8 cellular contexts compared by ENCODE assay signal in the genomic region with DNA sequence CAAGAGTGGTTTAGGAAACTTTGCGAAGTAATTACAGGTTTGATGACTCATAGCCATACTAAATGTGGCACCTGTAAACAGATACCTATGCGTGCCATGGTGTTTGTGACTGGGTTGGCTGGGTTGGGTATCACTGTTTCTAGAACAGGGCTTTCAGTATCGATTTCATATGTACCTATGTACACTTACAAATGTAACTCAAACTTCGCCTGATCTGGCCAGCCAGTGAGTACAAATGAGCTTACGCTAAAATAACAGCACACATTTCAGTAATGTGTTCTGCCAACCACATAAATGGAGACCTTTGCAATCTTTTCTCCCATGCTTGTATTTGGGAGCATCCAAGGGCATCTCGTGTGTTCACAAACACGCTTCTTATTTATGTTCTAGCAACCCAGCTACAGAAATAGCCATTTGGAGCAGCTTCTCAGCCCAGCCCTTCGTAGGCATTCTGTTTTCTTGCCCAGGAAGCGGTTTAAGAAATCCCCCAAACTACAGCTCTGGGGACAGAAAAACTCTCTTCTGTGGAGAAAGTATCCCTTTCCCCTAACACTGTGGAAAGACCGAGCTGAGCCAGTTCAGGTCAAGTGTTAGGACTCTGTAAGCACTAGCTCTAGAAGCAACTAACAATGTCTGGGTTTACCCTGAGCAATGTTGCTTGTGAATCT. TPM values are rescaled to one million over a fixed set of nuclear protein-coding genes. Genes with fewer than 3 reads are reported as not detected.
A peak's percentile ranks its signal among the peaks of the same experiment; 100 is the strongest.
DNase-seq lines count a peak whose midpoint lies in the region; TF ChIP-seq lines count a peak whose summit lies in the region.

No MANE protein-coding gene starts in this region.

- peaks cover 33% of the 10 kb centered on the region for H3K4me1 Mint-ChIP-seq in activated naive CD8-positive, alpha-beta T cell (ENCODE audit: low read depth)

- no peaks in the 10 kb centered on the region for H3K36me3 Mint-ChIP-seq in activated naive CD8-positive, alpha-beta T cell

- H3K27ac Mint-ChIP-seq in activated naive CD8-positive, alpha-beta T cell = peak overlapping the region; percentile 87

- no peaks in the 10 kb centered on the region for H3K9me3 Mint-ChIP-seq in activated naive CD8-positive, alpha-beta T cell (ENCODE audit: low read depth)

- H3K27ac ChIP-seq in HEK293 (ENCODE audit: extremely low read depth, low read depth, low read length) (no peak overlapping the region), adrenal gland (peak overlapping the region in 1 of 5 donors; percentile 54)

- H3K27me3 ChIP-seq in adrenal gland = no peaks in the 10 kb centered on the region

- H3K9me3 ChIP-seq in HEK293 (ENCODE audit: control insufficient read depth, insufficient read depth, low read depth, low read length) (no peaks in the 10 kb centered on the region), adrenal gland (replicated peaks in 1 of 3) (no peaks in the 10 kb centered on the region)

- no peak overlapping the region for H3K4me3 ChIP-seq in HEK293 (ENCODE audit: low read depth, low read length)
- no peak overlapping the region for H3K4me3 ChIP-seq in adrenal gland

- in situ Hi-C loops in GM13977 (cut with MboI; ENCODE audit: low pct_unique_long_range_greater_than_20kb, low sequenced_read_pairs, unreplicated experiment) = loop anchor here (25.0 kb wide), 1 partner anchor 238 kb away; a partner anchor contains a TSS

- TF ChIP-seq POLR2A in adrenal gland (IDR thresholded peaks at IDR 0.05) = no peak

- peak; percentile 67 for DNase-seq in GM13977 (ENCODE audit: low spot score)
- DNase-seq in NCI-H2196 treated with DMSO at 0.1 percent for 48 hours (lab: John Stamatoyannopoulos, UW; ENCODE audit: unreplicated experiment) = peak; percentile 44
- peak; percentile 28 to 47 for DNase-seq in stimulated activated CD4-positive, alpha-beta T cell treated with anti-CD3 and anti-CD28 coated beads, Interleukin-4, amount 100 ng/mL, for 48 hours (ENCODE audit: low read depth in 2 of 2)
- DNase-seq in NCI-H1694 treated with DMSO at 0.1 percent for 48 hours (lab: John Stamatoyannopoulos, UW) = no peak
- DNase-seq in adrenal gland = no peak
- no peak for DNase-seq in SK-N-DZ (ENCODE audit: low spot score)

- CTCF ChIA-PET in HEK293 (lab: Yijun Ruan, JAX) = no interaction called here

- 77 to 85% (median 81%) methylated on average over 10 of the region's 10 CpGs for WGBS in adrenal gland, 4 donors

- H3K4me3 Mint-ChIP-seq in activated naive CD8-positive, alpha-beta T cell = peak overlapping the region; percentile 3

- POLR2A ChIA-PET in HEK293 (lab: Yijun Ruan, JAX) = no interaction called here

- H3K36me3 ChIP-seq in HEK293 (ENCODE audit: control insufficient read depth in 2 of 2, insufficient read depth in 1 of 2, low read length in 2 of 2) (no peaks in the 10 kb centered on the region), adrenal gland (replicated peaks in 1 of 2) (no peaks in the 10 kb centered on the region)

- TF ChIP-seq CTCF in GM13977 (IDR thresholded peaks at IDR 0.05; ENCODE audit: extremely low read depth, insufficient read depth, missing control alignments) (no peak), HEK293 (tag by site-specific recombination; IDR thresholded peaks at IDR 0.05) (no peak), adrenal gland (IDR thresholded peaks at IDR 0.05) (no peak)

- no peaks in the 10 kb centered on the region for H3K27me3 Mint-ChIP-seq in activated naive CD8-positive, alpha-beta T cell

- no peaks in the 10 kb centered on the region for H3K4me1 ChIP-seq in HEK293 (ENCODE audit: control insufficient read depth, insufficient read depth, low read length)
- no peaks in the 10 kb centered on the region for H3K4me1 ChIP-seq in adrenal gland (replicated peaks in 1 of 2)

- intact Hi-C loops in adrenal gland (cut with DNase I) = no loop called here

TF ChIP-seq in HEK293, 187 proteins besides CTCF, POLR2A, EP300 and RAD21:
- TF ChIP-seq SP7 (tag by site-specific recombination; IDR thresholded peaks at IDR 0.05) (peak; percentile 68), ZNF660 (tag by site-specific recombination; IDR thresholded peaks at IDR 0.05) (no peak), ZBTB17 (tag by site-specific recombination; IDR thresholded peaks at IDR 0.05) (peak; percentile 32; the same call in 1 of the 2 replicates)

RNA-seq across cellular contexts. Expression of a gene that starts 42.3 kb away (rescaled TPM):
- total RNA-seq in adrenal gland = 10 to 100 TPM in 4 of 8 donors, 1 to 10 TPM in 4; 6.5 to 14.0 (median 10.0) TPM
- 10 to 100 TPM in 2 of 3 donors, 1 to 10 TPM in 1; 8.0 to 12.3 (median 10.4) TPM for polyA plus RNA-seq in adrenal gland
- 19.5 and 19.6 TPM in 2 replicates for polyA plus RNA-seq in SK-N-DZ (2014; cell fraction: cytosol; rRNA removed)
- 56.4 and 77.9 TPM in 2 replicates for polyA plus RNA-seq in SK-N-DZ (2014; cell fraction: nucleus; rRNA removed)

Comparison
In these comparisons a context has a peak if more than half of its experiments do, and no peak if none do; other contexts are left out.
1. DNase-seq: peak in GM13977 (single experiment), NCI-H2196 treated with DMSO at 0.1 percent for 48 hours (single experiment) and stimulated activated CD4-positive, alpha-beta T cell treated with anti-CD3 and anti-CD28 coated beads, Interleukin-4, amount 100 ng/mL, for 48 hours (2 of 2); none in NCI-H1694 treated with DMSO at 0.1 percent for 48 hours (single experiment), adrenal gland (0 of 7) and SK-N-DZ (single experiment).